In genomic region chr17:75525806-75526554, GRCh38 we compare ENCODE assay signal across 8 cellular contexts. TPM values are rescaled to one million over a fixed set of nuclear protein-coding genes. Genes with fewer than 3 reads are reported as not detected.
DNase-seq lines count a peak whose midpoint lies in the region; TF ChIP-seq lines count a peak whose summit lies in the region.

No MANE protein-coding gene starts in this region.

- H3K9ac ChIP-seq in neural cell (ENCODE audit: low read length) = no peak overlapping the region

- no peak overlapping the region for H3K4me2 ChIP-seq in neural cell (ENCODE audit: low read length)

- H2AFZ ChIP-seq in neural cell (ENCODE audit: low read depth, low read length) = no peak overlapping the region

- H3K27ac ChIP-seq in effector memory CD4-positive, alpha-beta T cell (ENCODE audit: insufficient read depth, low read length, poor library complexity, severe bottlenecking) = peak overlapping the region; percentile 32
- no peak overlapping the region for H3K27ac ChIP-seq in neural cell (ENCODE audit: low read length)

- TF ChIP-seq POLR2A in NB4 (IDR thresholded peaks at IDR 0.05; ENCODE audit: extremely low read depth, insufficient read length) = no peak

- intact Hi-C loops in activated CD4-positive, alpha-beta T cell treated with anti-CD3 and anti-CD28 coated beads, Interleukin-2, amount 10 ng/mL, durations not matched to agents 24 days and 14 days (cut with micrococcal nuclease) = loop anchor here (1.0 kb wide), 1 partner anchor 10 kb away; the partner anchor contains the start of gene TSEN54

- H3K4me3 ChIP-seq in NB4 (ENCODE audit: low read depth, low read length) (peak overlapping the region; percentile 49), neural cell (ENCODE audit: low read length) (peak overlapping the region; percentile 47)
- peak overlapping the region; percentile 62 for H3K4me3 ChIP-seq in effector memory CD4-positive, alpha-beta T cell (ENCODE audit: insufficient read depth, low read depth, low read length, poor library complexity, severe bottlenecking)

- TF ChIP-seq EP300 in neural cell (conservative IDR thresholded peaks at IDR 0.05; ENCODE audit: poor library complexity, severe bottlenecking) = no peak

- H3F3A ChIP-seq in neural cell (ENCODE audit: insufficient read depth, low read length, poor library complexity, severe bottlenecking) = no peaks in the 10 kb centered on the region

- H3K9me2 ChIP-seq in neural cell (ENCODE audit: insufficient read depth, low read length) = no peaks in the 10 kb centered on the region

- peaks cover 14% of the 10 kb centered on the region for H3K36me3 ChIP-seq in effector memory CD4-positive, alpha-beta T cell (ENCODE audit: control insufficient read depth, insufficient read depth, low read length)
- H3K36me3 ChIP-seq in neural cell (ENCODE audit: insufficient read depth, low read length) = no peaks in the 10 kb centered on the region

- peaks cover 11% of the 10 kb centered on the region for H3K4me1 Mint-ChIP-seq in activated CD4-positive, alpha-beta T cell treated with anti-CD3 and anti-CD28 coated beads, Interleukin-2, amount 10 ng/mL, durations not matched to agents 24 days and 14 days

- TF ChIP-seq CTCF in NB4 (IDR thresholded peaks at IDR 0.05; ENCODE audit: low read depth, low read length) (no peak), neural cell (IDR thresholded peaks at IDR 0.05; ENCODE audit: poor library complexity, severe bottlenecking) (no peak)

- no peak overlapping the region for H3K27ac Mint-ChIP-seq in activated CD4-positive, alpha-beta T cell treated with anti-CD3 and anti-CD28 coated beads, Interleukin-2, amount 10 ng/mL, durations not matched to agents 24 days and 14 days

- H3K9me3 ChIP-seq in effector memory CD4-positive, alpha-beta T cell (ENCODE audit: control insufficient read depth, low read length) = no peaks in the 10 kb centered on the region
- H3K9me3 ChIP-seq in neural cell (ENCODE audit: low read length) = no peaks in the 10 kb centered on the region

- H3K9me3 Mint-ChIP-seq in activated CD4-positive, alpha-beta T cell treated with anti-CD3 and anti-CD28 coated beads, Interleukin-2, amount 10 ng/mL, durations not matched to agents 24 days and 14 days = no peaks in the 10 kb centered on the region

- H3K4me3 Mint-ChIP-seq in activated CD4-positive, alpha-beta T cell treated with anti-CD3 and anti-CD28 coated beads, Interleukin-2, amount 10 ng/mL, durations not matched to agents 24 days and 14 days = peak overlapping the region; percentile 66

- no peak for DNase-seq in activated CD4-positive, alpha-beta T cell treated with anti-CD3 and anti-CD28 coated beads, Interleukin-2, amount 10 ng/mL, durations not matched to agents 24 days and 14 days
- DNase-seq in activated CD4-positive, alpha-beta T cell treated with anti-CD3 and anti-CD28 coated beads for 1 hour = no peak
- DNase-seq in NB4 (ENCODE audit: low read depth) = no peak
- no peak for DNase-seq in effector memory CD4-positive, alpha-beta T cell
- DNase-seq in germinal center (ENCODE audit: low spot score) = no peak
- DNase-seq in cerebellum (ENCODE audit: low spot score) = no peak
- DNase-seq in NCI-H1105 (lab: John Stamatoyannopoulos, UW) = no peak

- peaks cover 25% of the 10 kb centered on the region for H3K36me3 Mint-ChIP-seq in activated CD4-positive, alpha-beta T cell treated with anti-CD3 and anti-CD28 coated beads, Interleukin-2, amount 10 ng/mL, durations not matched to agents 24 days and 14 days (ENCODE audit: low read depth)

- H3K79me2 ChIP-seq in neural cell (replicated peaks; ENCODE audit: insufficient read depth, low read length) = no peaks in the 10 kb centered on the region

- H4K20me1 ChIP-seq in neural cell (ENCODE audit: insufficient read depth) = no peaks in the 10 kb centered on the region

- H3K27me3 Mint-ChIP-seq in activated CD4-positive, alpha-beta T cell treated with anti-CD3 and anti-CD28 coated beads, Interleukin-2, amount 10 ng/mL, durations not matched to agents 24 days and 14 days = peaks cover 9% of the 10 kb centered on the region

- no peak for TF ChIP-seq RAD21 in neural cell (conservative IDR thresholded peaks at IDR 0.05)

- H3K27me3 ChIP-seq in effector memory CD4-positive, alpha-beta T cell (replicated peaks; ENCODE audit: control insufficient read depth, insufficient read depth, low read length, poor library complexity, severe bottlenecking) = no peaks in the 10 kb centered on the region
- H3K27me3 ChIP-seq in neural cell (ENCODE audit: insufficient read depth, low read depth, low read length) = peaks cover 33% of the 10 kb centered on the region

- H3K4me1 ChIP-seq in effector memory CD4-positive, alpha-beta T cell (ENCODE audit: control insufficient read depth, insufficient read depth, low read length, poor library complexity, severe bottlenecking) = peaks cover 13% of the 10 kb centered on the region

TF ChIP-seq in neural cell, 6 proteins besides CTCF, POLR2A, EP300 and RAD21:
- no peak for TF ChIP-seq TAF1 (IDR thresholded peaks at IDR 0.05; ENCODE audit: low read depth)
- no peak for TF ChIP-seq REST (IDR thresholded peaks at IDR 0.05; ENCODE audit: borderline replicate concordance)
- TF ChIP-seq MXI1 (conservative IDR thresholded peaks at IDR 0.05; ENCODE audit: poor library complexity, severe bottlenecking) = no peak
- no peak for TF ChIP-seq POLR2AphosphoS5 (IDR thresholded peaks at IDR 0.05)
- no peak for TF ChIP-seq SMC3 (conservative IDR thresholded peaks at IDR 0.05; ENCODE audit: poor library complexity)

RNA-seq across cellular contexts. Expression of gene LLGL2, which starts 0.5 kb away (rescaled TPM):
- 6.5 and 9.0 TPM in 2 replicates for total RNA-seq in activated CD4-positive, alpha-beta T cell treated with anti-CD3 and anti-CD28 coated beads, Interleukin-2, amount 10 ng/mL, durations not matched to agents 24 days and 14 days
- 0.95 and 4.2 TPM in 2 replicates for polyA plus RNA-seq in neural cell
- polyA minus RNA-seq in neural cell = 0.49 TPM in 1 of 2 replicates, not detected in the other
- total RNA-seq in cerebellum = 1.1 TPM

RNA-seq across cellular contexts. Expression of gene TSEN54, which starts 9.7 kb away (rescaled TPM):
- total RNA-seq in activated CD4-positive, alpha-beta T cell treated with anti-CD3 and anti-CD28 coated beads, Interleukin-2, amount 10 ng/mL, durations not matched to agents 24 days and 14 days = 61.7 and 66.4 TPM in 2 replicates
- polyA plus RNA-seq in neural cell = 32.2 and 37.7 TPM in 2 replicates
- polyA minus RNA-seq in neural cell = 10.4 and 23.9 TPM in 2 replicates
- 9.4 TPM for total RNA-seq in cerebellum

RNA-seq across cellular contexts. Expression of gene CASKIN2, which starts 10.6 kb away (rescaled TPM):
- total RNA-seq in activated CD4-positive, alpha-beta T cell treated with anti-CD3 and anti-CD28 coated beads, Interleukin-2, amount 10 ng/mL, durations not matched to agents 24 days and 14 days = 1.4 and 1.6 TPM in 2 replicates
- polyA plus RNA-seq in neural cell = 2.8 and 4.2 TPM in 2 replicates
- 11.9 and 12.4 TPM in 2 replicates for polyA minus RNA-seq in neural cell
- 7.3 TPM for total RNA-seq in cerebellum
